ENCODE assay signal across 7 cellular contexts in the genomic region with DNA sequence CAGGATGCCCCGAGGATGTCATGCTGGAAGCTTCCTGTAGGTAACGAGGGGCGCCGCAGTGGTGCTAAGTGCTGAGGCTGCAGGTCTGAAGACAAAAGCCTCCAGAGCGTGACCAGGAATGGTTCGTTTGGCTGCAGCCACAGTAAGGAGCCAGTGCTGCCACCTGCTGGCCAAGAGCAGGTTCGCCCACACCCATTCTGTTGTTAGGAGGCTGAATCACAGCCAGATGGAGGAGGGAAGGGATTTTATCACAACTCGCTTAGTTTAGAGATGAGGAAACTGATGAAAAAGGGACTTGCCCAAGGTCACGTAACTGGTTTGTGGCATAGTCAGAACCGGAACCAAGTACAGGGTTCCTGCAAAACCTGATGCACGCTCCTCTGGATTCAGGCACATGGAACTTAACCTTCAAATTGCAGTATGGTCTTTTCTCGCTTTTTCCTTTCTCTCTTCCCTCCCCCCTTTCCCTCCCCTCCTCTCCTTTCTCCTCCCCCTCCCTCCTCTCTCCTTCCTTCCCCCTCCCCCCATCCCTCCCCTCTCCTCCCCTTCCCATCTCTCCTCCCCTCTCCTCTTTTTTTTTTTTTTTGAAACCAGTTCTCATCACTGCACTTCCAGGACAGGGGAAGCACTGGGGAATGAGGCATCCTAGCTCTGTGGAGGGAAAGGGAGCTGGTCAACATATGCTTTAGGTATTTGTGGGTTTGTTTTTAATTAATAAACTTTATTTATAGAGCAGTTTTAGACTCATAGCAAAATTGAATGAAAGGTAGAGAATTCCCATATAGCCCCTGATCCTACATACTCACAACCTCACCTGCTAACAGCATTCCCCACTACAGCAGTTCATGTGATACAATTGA.
DNase-seq lines count a peak whose midpoint lies in the region; ATAC-seq and TF ChIP-seq lines count a peak whose summit lies in the region.

No MANE protein-coding gene starts in this region.

- ATAC-seq in GM18499 (IDR thresholded peaks at IDR 0.05; ENCODE audit: insufficient read depth, unreplicated experiment): peak; percentile 73
- peak; percentile 93 for ATAC-seq in HG02885 (IDR thresholded peaks at IDR 0.05; ENCODE audit: poor library complexity, unreplicated experiment)
- ATAC-seq in activated naive CD8-positive, alpha-beta T cell treated with anti-CD3 and anti-CD28 coated beads, Interleukin-2, amount 10 ng/mL, durations not matched to agents 7 days and 5 days (ENCODE audit: low read depth): peak; percentile 87
- peak; percentile 88 to 98 (median 96) for ATAC-seq in heart left ventricle

- no peaks in the 10 kb centered on the region for H3K36me3 Mint-ChIP-seq in activated naive CD8-positive, alpha-beta T cell treated with anti-CD3 and anti-CD28 coated beads, Interleukin-2, amount 10 ng/mL, durations not matched to agents 7 days and 5 days

- H3K4me1 ChIP-seq in heart left ventricle: peaks cover 0 to 25% (median 2%) of the 10 kb centered on the region in 12 donors

- no peak for TF ChIP-seq POLR2A in heart left ventricle (IDR thresholded peaks at IDR 0.05)

- peaks cover 26% of the 10 kb centered on the region for H3K4me1 Mint-ChIP-seq in activated naive CD8-positive, alpha-beta T cell treated with anti-CD3 and anti-CD28 coated beads, Interleukin-2, amount 10 ng/mL, durations not matched to agents 7 days and 5 days

- peak overlapping the region in 1 of 12 donors; percentile 28 for H3K27ac ChIP-seq in heart left ventricle

- 9 to 13% (median 10%) methylated on average over 12 of the region's 12 CpGs for WGBS in heart left ventricle, 4 donors

- H3K27me3 ChIP-seq in heart left ventricle: no peaks in the 10 kb centered on the region

- peak overlapping the region; percentile 63 for H3K4me3 Mint-ChIP-seq in activated naive CD8-positive, alpha-beta T cell treated with anti-CD3 and anti-CD28 coated beads, Interleukin-2, amount 10 ng/mL, durations not matched to agents 7 days and 5 days

- no peaks in the 10 kb centered on the region for H3K9me3 ChIP-seq in heart left ventricle

- intact Hi-C loops in heart left ventricle (cut with DNase I): loop anchor here (1.0 to 10.0 kb wide), 8 partner anchors 81 to 209 kb away; partner anchors contain the start of genes MPZL1 (in 10 of the 10), DCAF6 (in 2 of the 10) and MPC2 (in 2 of the 10)

- H3K27me3 Mint-ChIP-seq in activated naive CD8-positive, alpha-beta T cell treated with anti-CD3 and anti-CD28 coated beads, Interleukin-2, amount 10 ng/mL, durations not matched to agents 7 days and 5 days: no peaks in the 10 kb centered on the region

- DNase-seq in NCI-H1436 treated with DMSO at 0.1 percent for 48 hours (lab: John Stamatoyannopoulos, UW) (peak; percentile 57), SW 1271 (lab: John Stamatoyannopoulos, UW) (peak; percentile 41 to 83), heart left ventricle (peak; percentile 89 to 95 (median 93)), putamen (ENCODE audit: low spot score) (peak; percentile 85)
- DNase-seq in activated naive CD8-positive, alpha-beta T cell treated with anti-CD3 and anti-CD28 coated beads, Interleukin-2, amount 10 ng/mL, durations not matched to agents 7 days and 5 days: peak; percentile 87

- no peaks in the 10 kb centered on the region for H3K9me3 Mint-ChIP-seq in activated naive CD8-positive, alpha-beta T cell treated with anti-CD3 and anti-CD28 coated beads, Interleukin-2, amount 10 ng/mL, durations not matched to agents 7 days and 5 days

- peak; percentile 95 to 100 (median 97) for TF ChIP-seq CTCF in heart left ventricle (IDR thresholded peaks at IDR 0.05)

- H3K36me3 ChIP-seq in heart left ventricle: no peaks in the 10 kb centered on the region

- POLR2A ChIA-PET in activated naive CD8-positive, alpha-beta T cell treated with anti-CD3 and anti-CD28 coated beads, Interleukin-2, amount 10 ng/mL, durations not matched to agents 7 days and 5 days (lab: Charles Lee): interaction anchor here (0.5 kb wide), 1 partner anchor 36 kb away, joined by 4 read pairs; no protein-coding TSS in a partner anchor

- H3K4me3 ChIP-seq in heart left ventricle: peak overlapping the region in 2 of 12 donors; percentile 1 to 6

- peak overlapping the region; percentile 57 for H3K27ac Mint-ChIP-seq in activated naive CD8-positive, alpha-beta T cell treated with anti-CD3 and anti-CD28 coated beads, Interleukin-2, amount 10 ng/mL, durations not matched to agents 7 days and 5 days
